In the genomic region with DNA sequence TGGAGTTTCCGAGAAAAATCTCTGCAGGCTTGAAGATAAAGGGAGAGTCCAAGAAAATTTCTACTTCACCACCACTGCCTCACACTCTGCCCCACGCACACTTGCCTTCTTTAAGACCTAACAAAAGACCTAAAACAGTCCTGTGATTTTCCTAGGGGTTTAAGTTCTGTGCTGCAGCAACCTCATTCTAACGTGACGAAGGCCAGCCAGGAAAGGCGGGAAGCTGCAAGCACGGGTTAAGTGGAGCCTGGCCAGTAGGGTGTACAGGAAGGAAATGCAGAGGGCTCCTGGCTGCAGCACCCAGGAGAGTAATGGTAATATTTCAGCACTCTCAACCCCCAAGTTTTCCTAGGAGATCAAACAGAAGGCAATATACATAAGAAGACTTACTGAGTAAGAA, we compare ENCODE assay signal across 8 cellular contexts. TPM values are rescaled to one million over a fixed set of nuclear protein-coding genes. Genes with fewer than 3 reads are reported as not detected.
DNase-seq lines count a peak whose midpoint lies in the region; ATAC-seq, FAIRE-seq and TF ChIP-seq lines count a peak whose summit lies in the region.

No MANE protein-coding gene starts in this region.

- DNase-seq in AG04450 (ENCODE audit: low read depth, low spot score), result no peak
- no peak for DNase-seq in Karpas-422
- peak in 3 of 10 donors; percentile 26 to 47 (median 27) for DNase-seq in dorsolateral prefrontal cortex
- peak; percentile 42 to 60 (median 57) for DNase-seq in mucosa of descending colon
- DNase-seq in ureter (ENCODE audit: low spot score), result peak; percentile 63
- no peak for DNase-seq in frontal cortex (ENCODE audit: low spot score in 2 of 2)

- no peak for FAIRE-seq in frontal cortex (lab: Jason Lieb, UNC)

- CTCF ChIA-PET in AG04450 (lab: Charles Lee), result interaction anchor here (0.5 to 1.6 kb wide), 4 partner anchors 12 to 55 kb away, joined by 3 to 23 read pairs (median 6); no protein-coding TSS in a partner anchor

- H3K4me3 ChIP-seq in AG04450 (ENCODE audit: low read depth, low read length) (peak overlapping the region; percentile 77), Karpas-422 (ENCODE audit: low read length) (no peak overlapping the region), dorsolateral prefrontal cortex (peak overlapping the region; percentile 35 to 88 (median 79)), mucosa of descending colon (no peak overlapping the region)

- no peaks in the 10 kb centered on the region for H3K9me2 ChIP-seq in Karpas-422 (replicated peaks; ENCODE audit: insufficient read depth, low read length)

- H3K79me2 ChIP-seq in Karpas-422 (ENCODE audit: low read length), result no peaks in the 10 kb centered on the region

- H3K4me2 ChIP-seq in Karpas-422 (ENCODE audit: low read depth, low read length, poor library complexity, severe bottlenecking), result peak overlapping the region; percentile 3

- intact Hi-C loops in dorsolateral prefrontal cortex (cut with DNase I), result loop anchor here (1.0 to 2.0 kb wide), 2 partner anchors 24 kb away; no protein-coding TSS in a partner anchor
- intact Hi-C loops in mucosa of descending colon (cut with DNase I, micrococcal nuclease), result no loop called here

- H3K27me3 ChIP-seq in AG04450 (ENCODE audit: control insufficient read depth, insufficient read depth, low read length) (no peaks in the 10 kb centered on the region), Karpas-422 (ENCODE audit: low read length) (no peaks in the 10 kb centered on the region), dorsolateral prefrontal cortex (no peaks in the 10 kb centered on the region)

- no peak for ATAC-seq in mucosa of descending colon
- ATAC-seq in HG02885 (IDR thresholded peaks at IDR 0.05; ENCODE audit: poor library complexity, unreplicated experiment), result no peak
- no peak for ATAC-seq in HG03025 (IDR thresholded peaks at IDR 0.05; ENCODE audit: low FRiP score, unreplicated experiment)

- H3K9ac ChIP-seq in Karpas-422 (ENCODE audit: low read length), result no peak overlapping the region

- POLR2A ChIA-PET in AG04450 (lab: Yijun Ruan, JAX), result interaction anchor here (1.1 kb wide), 1 partner anchor 24 kb away, joined by 6 read pairs; no protein-coding TSS in a partner anchor

- no peaks in the 10 kb centered on the region; the same call in 1 of the 2 replicates for H3K9me3 ChIP-seq in AG04450 (ENCODE audit: control insufficient read depth, insufficient read depth, low read length)
- H3K9me3 ChIP-seq in Karpas-422 (ENCODE audit: low read length), result no peaks in the 10 kb centered on the region
- peaks cover 1% of the 10 kb centered on the region for H3K9me3 ChIP-seq in mucosa of descending colon

- H4K20me1 ChIP-seq in Karpas-422 (ENCODE audit: insufficient read depth, low read depth, low read length), result no peaks in the 10 kb centered on the region

- 0 out of 2 replicates have a peak, but pooled peaks have one; percentile 10 for TF ChIP-seq CTCF in AG04450 (IDR thresholded peaks at IDR 0.05; ENCODE audit: low read depth, low read length)
- peak in 2 of 56 donors; percentile 7 to 12 for TF ChIP-seq CTCF in dorsolateral prefrontal cortex (IDR thresholded peaks at IDR 0.05 in 54 of 56, conservative IDR thresholded peaks at IDR 0.05 in 2 of 56; ENCODE audit: low read depth in 1 of 56, partially characterized antibody in 56 of 56)
- TF ChIP-seq CTCF in mucosa of descending colon (IDR thresholded peaks at IDR 0.05), result no peak

- H3K36me3 ChIP-seq in Karpas-422 (ENCODE audit: insufficient read depth, low read length), result no peaks in the 10 kb centered on the region
- no peaks in the 10 kb centered on the region for H3K36me3 ChIP-seq in mucosa of descending colon (ENCODE audit: low read depth)

- 0 out of 2 replicates have a peak overlapping the region, but pooled peaks have one; percentile 41 for H2AFZ ChIP-seq in Karpas-422 (ENCODE audit: low read length)

- H3K4me1 ChIP-seq in Karpas-422 (ENCODE audit: low read length) (peaks cover 11% of the 10 kb centered on the region; the same call in 1 of the 2 replicates), mucosa of descending colon (ENCODE audit: low read depth) (peaks cover 17% of the 10 kb centered on the region)

- H3K27ac ChIP-seq in AG04450 (ENCODE audit: low read depth, low read length) (no peak overlapping the region), Karpas-422 (ENCODE audit: low read length) (no peak overlapping the region), dorsolateral prefrontal cortex (peak overlapping the region; percentile 3 to 96 (median 89))

RNA-seq across cellular contexts. Expression of a gene that starts 1.5 kb away (rescaled TPM):
- polyA plus RNA-seq in AG04450 (2011; rRNA removed), result 4.6 and 6.1 TPM in 2 replicates
- polyA minus RNA-seq in AG04450 (2011; rRNA and poly(A)+ RNA removed), result 9.0 and 12.2 TPM in 2 replicates
- total RNA-seq in Karpas-422 (2014; rRNA removed; shearing (Covaris generic); ENCODE audit: low replicate concordance), result 0.30 TPM in 1 of 2 replicates, not detected in the other
- total RNA-seq in dorsolateral prefrontal cortex (10 to 100 TPM; 20.0 to 77.4 (median 33.9) TPM), mucosa of descending colon (10 to 100 TPM; 15.7 to 26.9 (median 15.8) TPM), ureter (42.9 TPM), frontal cortex (16.7 TPM)

Comparison
In these comparisons a context has a peak if more than half of its experiments do, and no peak if none do; other contexts are left out.
1. DNase-seq: peak in mucosa of descending colon (3 of 3) and ureter (single experiment); none in AG04450 (single experiment), Karpas-422 (single experiment) and frontal cortex (0 of 2).
2. H3K27ac ChIP-seq: peak in dorsolateral prefrontal cortex (59 of 59); none in AG04450 (single experiment) and Karpas-422 (single experiment).
3. H3K4me3 ChIP-seq: peak in AG04450 (single experiment) and dorsolateral prefrontal cortex (59 of 59); none in Karpas-422 (single experiment) and mucosa of descending colon (single experiment).
4. RNA of a gene that starts 1.5 kb away (total RNA-seq): 42.9 TPM in ureter (single experiment), 20.0 to 77.4 TPM in dorsolateral prefrontal cortex, 16.7 TPM in frontal cortex (single experiment) and 15.7 to 26.9 TPM in mucosa of descending colon; 0.30 TPM in Karpas-422; every median in the first group is over 10 times any median in the second.
5. intact Hi-C loops: an anchor here in dorsolateral prefrontal cortex (1.0 to 2.0 kb wide); none called in mucosa of descending colon.